Comparison of ENCODE assay signal across 1 cellular context in genomic region chr2:138490673-138491494, GRCh38.
A peak's percentile ranks its signal among the peaks of the same experiment; 100 is the strongest.
TF ChIP-seq lines count a peak whose summit lies in the region.

No MANE protein-coding gene starts in this region.

TF ChIP-seq in HepG2, 621 proteins besides CTCF, POLR2A, EP300 and RAD21 (continued from another document and continues in another):
- TF ChIP-seq FUBP1 (CRISPR knock-in tag; IDR thresholded peaks at IDR 0.05; ENCODE audit: borderline replicate concordance) (no peak), ZMYM3 (CRISPR knock-in tag; IDR thresholded peaks at IDR 0.05) (no peak), ZNF101 (CRISPR knock-in tag; IDR thresholded peaks at IDR 0.05; ENCODE audit: borderline replicate concordance, low read depth) (no peak), NPAS2 (CRISPR knock-in tag; IDR thresholded peaks at IDR 0.05; ENCODE audit: borderline replicate concordance) (no peak), NFE2L2 (IDR thresholded peaks at IDR 0.05; ENCODE audit: low read length) (no peak), ZSCAN31 (CRISPR knock-in tag; IDR thresholded peaks at IDR 0.05; ENCODE audit: low read depth) (0 out of 2 replicates have a peak, but pooled peaks have one; percentile 51), HNF1A (IDR thresholded peaks at IDR 0.05; ENCODE audit: low read depth) (peak; percentile 90), HNF1A (CRISPR knock-in tag; IDR thresholded peaks at IDR 0.05; ENCODE audit: borderline replicate concordance) (peak; percentile 93; the same call in 1 of the 2 replicates), CSRNP2 (CRISPR knock-in tag; conservative IDR thresholded peaks at IDR 0.05; ENCODE audit: low read depth) (no peak), SETDB1 (CRISPR knock-in tag; IDR thresholded peaks at IDR 0.05; ENCODE audit: borderline replicate concordance) (no peak), ZNF510 (CRISPR knock-in tag; IDR thresholded peaks at IDR 0.05; ENCODE audit: low read depth) (no peak), THAP8 (CRISPR knock-in tag; IDR thresholded peaks at IDR 0.05; ENCODE audit: borderline replicate concordance) (no peak), MAF1 (CRISPR knock-in tag; IDR thresholded peaks at IDR 0.05; ENCODE audit: borderline replicate concordance) (no peak), ZNF543 (CRISPR knock-in tag; IDR thresholded peaks at IDR 0.05) (no peak), ZNF329 (CRISPR knock-in tag; IDR thresholded peaks at IDR 0.05; ENCODE audit: low read depth) (no peak), ZNF784 (CRISPR knock-in tag; IDR thresholded peaks at IDR 0.05; ENCODE audit: borderline replicate concordance) (no peak), PPARG (CRISPR knock-in tag; conservative IDR thresholded peaks at IDR 0.05) (peak; percentile 85), KLF16 (CRISPR knock-in tag; IDR thresholded peaks at IDR 0.05) (peak in 1 of 2 experiments; percentile 94; a peak in 2 of 4 replicates), RFX1 (IDR thresholded peaks at IDR 0.05) (no peak), RAD51 (IDR thresholded peaks at IDR 0.05; ENCODE audit: borderline replicate concordance) (no peak), ZBTB39 (CRISPR knock-in tag; IDR thresholded peaks at IDR 0.05) (peak; percentile 89; the same call in 1 of the 2 replicates), FOXO1 (CRISPR knock-in tag; IDR thresholded peaks at IDR 0.05) (peak; percentile 89), ZNF75D (CRISPR knock-in tag; IDR thresholded peaks at IDR 0.05; ENCODE audit: borderline replicate concordance) (no peak), SMARCE1 (IDR thresholded peaks at IDR 0.05; ENCODE audit: borderline replicate concordance) (peak; percentile 43; the same call in 1 of the 2 replicates), SCMH1 (CRISPR knock-in tag; IDR thresholded peaks at IDR 0.05; ENCODE audit: borderline replicate concordance) (no peak), ARHGAP35 (CRISPR knock-in tag; IDR thresholded peaks at IDR 0.05; ENCODE audit: borderline replicate concordance) (no peak), NFYB (CRISPR knock-in tag; IDR thresholded peaks at IDR 0.05) (no peak), HOXA5 (CRISPR knock-in tag; IDR thresholded peaks at IDR 0.05) (0 out of 2 replicates have a peak, but pooled peaks have one; percentile 64), MIER3 (CRISPR knock-in tag; IDR thresholded peaks at IDR 0.05; ENCODE audit: borderline replicate concordance) (peak; percentile 90; the same call in 1 of the 2 replicates), ZNF788 (CRISPR knock-in tag; IDR thresholded peaks at IDR 0.05; ENCODE audit: borderline replicate concordance) (no peak), ZNF577 (CRISPR knock-in tag; IDR thresholded peaks at IDR 0.05; ENCODE audit: borderline replicate concordance, low read depth) (no peak), ZNF569 (CRISPR knock-in tag; IDR thresholded peaks at IDR 0.05; ENCODE audit: borderline replicate concordance) (no peak), MED13 (CRISPR knock-in tag; IDR thresholded peaks at IDR 0.05) (peak; percentile 59; the same call in 1 of the 2 replicates), CBX5 (CRISPR knock-in tag; IDR thresholded peaks at IDR 0.05; ENCODE audit: borderline replicate concordance) (no peak), ZNF296 (CRISPR knock-in tag; conservative IDR thresholded peaks at IDR 0.05) (no peak), TAF15 (IDR thresholded peaks at IDR 0.05; ENCODE audit: low read depth, low read length, poor library complexity, severe bottlenecking) (no peak), NBN (conservative IDR thresholded peaks at IDR 0.05) (no peak), ZNF337 (CRISPR knock-in tag; IDR thresholded peaks at IDR 0.05; ENCODE audit: borderline replicate concordance, low read depth) (no peak), NR3C1 (CRISPR knock-in tag; IDR thresholded peaks at IDR 0.05) (no peak), ZBTB20 (CRISPR knock-in tag; IDR thresholded peaks at IDR 0.05; ENCODE audit: borderline replicate concordance, low read depth) (peak; percentile 22; the same call in 1 of the 2 replicates), ZNF710 (CRISPR knock-in tag; IDR thresholded peaks at IDR 0.05; ENCODE audit: borderline replicate concordance) (no peak), ZNF121 (CRISPR knock-in tag; IDR thresholded peaks at IDR 0.05) (no peak), ZNF619 (CRISPR knock-in tag; IDR thresholded peaks at IDR 0.05) (no peak), ZFP37 (CRISPR knock-in tag; IDR thresholded peaks at IDR 0.05; ENCODE audit: borderline replicate concordance) (no peak), ZNF775 (CRISPR knock-in tag; IDR thresholded peaks at IDR 0.05; ENCODE audit: borderline replicate concordance) (no peak)
- TF ChIP-seq, protein P1, sequence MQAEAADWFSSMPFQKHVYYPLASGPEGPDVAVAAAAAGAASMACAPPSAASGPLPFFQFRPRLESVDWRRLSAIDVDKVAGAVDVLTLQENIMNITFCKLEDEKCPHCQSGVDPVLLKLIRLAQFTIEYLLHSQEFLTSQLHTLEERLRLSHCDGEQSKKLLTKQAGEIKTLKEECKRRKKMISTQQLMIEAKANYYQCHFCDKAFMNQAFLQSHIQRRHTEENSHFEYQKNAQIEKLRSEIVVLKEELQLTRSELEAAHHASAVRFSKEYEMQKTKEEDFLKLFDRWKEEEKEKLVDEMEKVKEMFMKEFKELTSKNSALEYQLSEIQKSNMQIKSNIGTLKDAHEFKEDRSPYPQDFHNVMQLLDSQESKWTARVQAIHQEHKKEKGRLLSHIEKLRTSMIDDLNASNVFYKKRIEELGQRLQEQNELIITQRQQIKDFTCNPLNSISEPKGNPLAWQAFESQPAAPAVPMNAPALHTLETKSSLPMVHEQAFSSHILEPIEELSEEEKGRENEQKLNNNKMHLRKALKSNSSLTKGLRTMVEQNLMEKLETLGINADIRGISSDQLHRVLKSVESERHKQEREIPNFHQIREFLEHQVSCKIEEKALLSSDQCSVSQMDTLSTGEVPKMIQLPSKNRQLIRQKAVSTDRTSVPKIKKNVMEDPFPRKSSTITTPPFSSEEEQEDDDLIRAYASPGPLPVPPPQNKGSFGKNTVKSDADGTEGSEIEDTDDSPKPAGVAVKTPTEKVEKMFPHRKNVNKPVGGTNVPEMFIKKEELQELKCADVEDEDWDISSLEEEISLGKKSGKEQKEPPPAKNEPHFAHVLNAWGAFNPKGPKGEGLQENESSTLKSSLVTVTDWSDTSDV (CRISPR knock-in tag; IDR thresholded peaks at IDR 0.05) = no peak
- TF ChIP-seq, protein P2, sequence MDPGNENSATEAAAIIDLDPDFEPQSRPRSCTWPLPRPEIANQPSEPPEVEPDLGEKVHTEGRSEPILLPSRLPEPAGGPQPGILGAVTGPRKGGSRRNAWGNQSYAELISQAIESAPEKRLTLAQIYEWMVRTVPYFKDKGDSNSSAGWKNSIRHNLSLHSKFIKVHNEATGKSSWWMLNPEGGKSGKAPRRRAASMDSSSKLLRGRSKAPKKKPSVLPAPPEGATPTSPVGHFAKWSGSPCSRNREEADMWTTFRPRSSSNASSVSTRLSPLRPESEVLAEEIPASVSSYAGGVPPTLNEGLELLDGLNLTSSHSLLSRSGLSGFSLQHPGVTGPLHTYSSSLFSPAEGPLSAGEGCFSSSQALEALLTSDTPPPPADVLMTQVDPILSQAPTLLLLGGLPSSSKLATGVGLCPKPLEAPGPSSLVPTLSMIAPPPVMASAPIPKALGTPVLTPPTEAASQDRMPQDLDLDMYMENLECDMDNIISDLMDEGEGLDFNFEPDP (CRISPR knock-in tag; conservative IDR thresholded peaks at IDR 0.05) = no peak
